Comparison of ENCODE assay signal across 24 cellular contexts in the genomic region with DNA sequence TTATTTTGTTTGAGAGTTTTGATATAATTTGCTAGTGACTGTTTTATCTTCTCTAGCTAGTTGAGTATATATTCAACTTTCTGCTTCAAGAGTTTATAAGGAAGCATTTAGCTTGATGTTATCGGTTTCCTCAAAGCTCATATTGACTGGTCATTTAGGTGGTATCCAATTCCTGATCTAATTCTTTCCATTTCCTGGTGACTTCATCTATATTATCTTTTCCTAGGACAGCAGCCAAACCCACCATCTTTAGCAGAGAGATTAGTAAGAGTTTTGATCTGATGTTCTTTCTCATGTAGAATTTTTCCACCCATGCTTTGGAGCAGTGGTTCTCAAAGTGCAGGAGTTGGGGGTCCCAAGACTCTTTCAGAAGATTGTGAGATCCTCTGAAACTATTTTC.
"Had no signal": no experiment of that assay in that cellular context is flagged by ENCODE, and none has a peak within 500 bp of the region (broad histone marks: within the 10 kb centered on the region; RNA-seq: fewer than 3 reads in every experiment).

No MANE protein-coding gene starts in this region.

- H3K27ac Mint-ChIP-seq: nephron; neural progenitor cell; progenitor cell of endocrine pancreas; stimulated activated naive B cell treated with anti-CD40 and anti-IgM and Interleukin-4, amounts not matched to agents 10 μg/mL and 1 μg/mL and 100 μg/mL, for 72 hours; stimulated activated naive CD8-positive, alpha-beta T cell treated with anti-CD3 and anti-CD28 coated beads, Interleukin-15, Interleukin-2, amounts not matched to agents 100 ng/mL and 50 ng/mL, for 24 hours had no signal

- H3K4me1 ChIP-seq: esophagus squamous epithelium, neural progenitor cell, parathyroid adenoma, right lobe of liver, transverse colon, upper lobe of right lung, uterus had no signal

- FAIRE-seq: frontal cortex, keratinocyte, small intestine had no signal

- H2AFZ ChIP-seq: neural progenitor cell, parathyroid adenoma had no signal

- H3K4me2 ChIP-seq: neural progenitor cell had no signal

- H3K4me3 ChIP-seq: coronary artery, esophagus squamous epithelium, lung, neural progenitor cell, right lobe of liver, transverse colon, upper lobe of right lung, uterus had no signal

- H3K27me3 Mint-ChIP-seq: naive thymus-derived CD4-positive, alpha-beta T cell; progenitor cell of endocrine pancreas; stimulated activated naive B cell treated with anti-CD40 and anti-IgM and Interleukin-4, amounts not matched to agents 10 μg/mL and 1 μg/mL and 100 μg/mL, for 72 hours; stimulated activated naive CD8-positive, alpha-beta T cell treated with anti-CD3 and anti-CD28 coated beads, Interleukin-15, Interleukin-2, amounts not matched to agents 100 ng/mL and 50 ng/mL, for 24 hours had no signal

- H3K36me3 ChIP-seq: esophagus squamous epithelium, neural progenitor cell, right lobe of liver, transverse colon, upper lobe of right lung, uterus had no signal

- H3K79me2 ChIP-seq: parathyroid adenoma had no signal

- H3K27ac ChIP-seq: coronary artery, esophagus squamous epithelium, neural progenitor cell, parathyroid adenoma, right lobe of liver, transverse colon, upper lobe of right lung, uterus had no signal

- H3K9ac ChIP-seq: neural progenitor cell, parathyroid adenoma had no signal

- ATAC-seq: left lobe of liver; naive thymus-derived CD4-positive, alpha-beta T cell; right lobe of liver; stimulated activated naive B cell treated with anti-CD40 and anti-IgM and Interleukin-4, amounts not matched to agents 10 μg/mL and 1 μg/mL and 100 μg/mL, for 72 hours; upper lobe of right lung had no signal

- H3K4me3 Mint-ChIP-seq: naive thymus-derived CD4-positive, alpha-beta T cell; nephron; neural progenitor cell; stimulated activated naive B cell treated with anti-CD40 and anti-IgM and Interleukin-4, amounts not matched to agents 10 μg/mL and 1 μg/mL and 100 μg/mL, for 72 hours; stimulated activated naive CD8-positive, alpha-beta T cell treated with anti-CD3 and anti-CD28 coated beads, Interleukin-15, Interleukin-2, amounts not matched to agents 100 ng/mL and 50 ng/mL, for 24 hours had no signal

- H3K36me3 Mint-ChIP-seq: neural progenitor cell; stimulated activated naive B cell treated with anti-CD40 and anti-IgM and Interleukin-4, amounts not matched to agents 10 μg/mL and 1 μg/mL and 100 μg/mL, for 72 hours had no signal

- H3K4me1 Mint-ChIP-seq: nephron; neural progenitor cell; stimulated activated naive B cell treated with anti-CD40 and anti-IgM and Interleukin-4, amounts not matched to agents 10 μg/mL and 1 μg/mL and 100 μg/mL, for 72 hours had no signal

- H3K9me3 ChIP-seq: esophagus squamous epithelium, right lobe of liver, transverse colon, upper lobe of right lung, uterus had no signal

- DNase-seq: effector memory CD4-positive, alpha-beta T cell; erythroblast; esophagus squamous epithelium; mesenchymal stem cell; midbrain; naive thymus-derived CD4-positive, alpha-beta T cell; right lobe of liver; small intestine; stimulated activated CD4-positive, alpha-beta T cell treated with anti-CD3 and anti-CD28 coated beads, Interleukin-15, amount 100 ng/mL, for 24 hours; stimulated activated CD4-positive, alpha-beta T cell treated with anti-CD3 and anti-CD28 coated beads, Interleukin-2, amount 100 ng/mL, for 48 hours; stimulated activated naive B cell treated with anti-CD40 and anti-IgM and Interleukin-4, amounts not matched to agents 10 μg/mL and 1 μg/mL and 100 μg/mL, for 72 hours; transverse colon; upper lobe of right lung; uterus had no signal

- H3K27me3 ChIP-seq: esophagus squamous epithelium, neural progenitor cell, right lobe of liver, transverse colon, upper lobe of right lung, uterus had no signal
